In the genomic region with DNA sequence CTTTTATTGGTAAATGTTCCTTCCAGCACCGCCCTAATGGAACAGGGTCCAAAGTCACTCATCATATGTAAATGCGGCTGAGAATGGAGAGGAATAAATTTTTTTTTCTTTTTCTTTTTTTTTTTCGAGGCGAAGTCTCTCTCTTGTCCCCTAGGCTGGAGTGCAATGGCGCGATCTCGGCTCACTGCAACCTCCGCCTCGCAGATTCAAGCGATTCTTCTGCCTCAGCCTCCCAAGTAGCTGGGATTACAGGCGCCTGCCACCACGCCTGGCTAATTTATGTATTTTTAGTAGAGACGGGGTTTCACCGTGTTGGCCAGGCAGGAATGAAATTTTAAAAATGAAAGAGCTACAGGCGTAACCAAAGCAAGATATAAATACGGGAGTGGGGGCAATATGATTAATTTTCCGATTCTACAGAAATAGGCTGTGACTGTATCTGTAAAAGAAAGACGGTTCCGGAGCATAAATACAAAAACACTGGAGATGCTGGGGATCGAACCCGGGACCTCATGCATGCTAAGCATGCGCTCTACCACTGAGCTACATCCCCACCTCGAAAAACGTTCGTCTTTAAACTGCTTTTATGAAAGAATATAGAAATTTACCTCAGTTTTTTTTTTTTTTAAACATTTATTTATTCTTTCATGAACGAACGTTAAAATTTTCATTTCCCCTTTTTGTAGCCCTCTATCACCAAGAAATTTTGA, we compare ENCODE assay signal across 1 cellular context.
TF ChIP-seq lines count a peak whose summit lies in the region.

No MANE protein-coding gene starts in this region.

TF ChIP-seq in SK-N-SH treated with all-trans-retinoic acid at 6 μM for 48 hours, 23 proteins besides CTCF, POLR2A, EP300 and RAD21 (continued from another document):
- TF ChIP-seq, protein P1, sequence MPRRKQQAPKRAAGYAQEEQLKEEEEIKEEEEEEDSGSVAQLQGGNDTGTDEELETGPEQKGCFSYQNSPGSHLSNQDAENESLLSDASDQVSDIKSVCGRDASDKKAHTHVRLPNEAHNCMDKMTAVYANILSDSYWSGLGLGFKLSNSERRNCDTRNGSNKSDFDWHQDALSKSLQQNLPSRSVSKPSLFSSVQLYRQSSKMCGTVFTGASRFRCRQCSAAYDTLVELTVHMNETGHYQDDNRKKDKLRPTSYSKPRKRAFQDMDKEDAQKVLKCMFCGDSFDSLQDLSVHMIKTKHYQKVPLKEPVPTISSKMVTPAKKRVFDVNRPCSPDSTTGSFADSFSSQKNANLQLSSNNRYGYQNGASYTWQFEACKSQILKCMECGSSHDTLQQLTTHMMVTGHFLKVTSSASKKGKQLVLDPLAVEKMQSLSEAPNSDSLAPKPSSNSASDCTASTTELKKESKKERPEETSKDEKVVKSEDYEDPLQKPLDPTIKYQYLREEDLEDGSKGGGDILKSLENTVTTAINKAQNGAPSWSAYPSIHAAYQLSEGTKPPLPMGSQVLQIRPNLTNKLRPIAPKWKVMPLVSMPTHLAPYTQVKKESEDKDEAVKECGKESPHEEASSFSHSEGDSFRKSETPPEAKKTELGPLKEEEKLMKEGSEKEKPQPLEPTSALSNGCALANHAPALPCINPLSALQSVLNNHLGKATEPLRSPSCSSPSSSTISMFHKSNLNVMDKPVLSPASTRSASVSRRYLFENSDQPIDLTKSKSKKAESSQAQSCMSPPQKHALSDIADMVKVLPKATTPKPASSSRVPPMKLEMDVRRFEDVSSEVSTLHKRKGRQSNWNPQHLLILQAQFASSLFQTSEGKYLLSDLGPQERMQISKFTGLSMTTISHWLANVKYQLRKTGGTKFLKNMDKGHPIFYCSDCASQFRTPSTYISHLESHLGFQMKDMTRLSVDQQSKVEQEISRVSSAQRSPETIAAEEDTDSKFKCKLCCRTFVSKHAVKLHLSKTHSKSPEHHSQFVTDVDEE (CRISPR knock-in tag; IDR thresholded peaks at IDR 0.05), result no peak
- TF ChIP-seq BACH2 (CRISPR knock-in tag; IDR thresholded peaks at IDR 0.05; ENCODE audit: borderline replicate concordance), result no peak
TF ChIP-seq in SK-N-SH treated with all-trans-retinoic acid at 6 μM for 48 hours: peak in this region for 0.
